8 cellular contexts compared by ENCODE assay signal in genomic region chr15:89101302-89102191, GRCh38. TPM values are rescaled to one million over a fixed set of nuclear protein-coding genes. Genes with fewer than 3 reads are reported as not detected.
A peak's percentile ranks its signal among the peaks of the same experiment; 100 is the strongest.
DNase-seq lines count a peak whose midpoint lies in the region; ATAC-seq, FAIRE-seq and TF ChIP-seq lines count a peak whose summit lies in the region.

No MANE protein-coding gene starts in this region.

- H2BK12ac ChIP-seq in mesenchymal stem cell (ENCODE audit: low read length in 2 of 2) = no peak overlapping the region

- H4K8ac ChIP-seq in mesenchymal stem cell (ENCODE audit: low read length) = peak overlapping the region; percentile 27

- DNase-seq in activated naive CD4-positive, alpha-beta T cell treated with anti-CD3 and anti-CD28 coated beads, Interleukin-2, amount 50 U/mL, for 72 hours (ENCODE audit: low spot score in 2 of 2) = no peak
- no peak for DNase-seq in activated naive CD4-positive, alpha-beta T cell (lab: John Stamatoyannopoulos, UW)
- DNase-seq in choroid plexus epithelial cell (ENCODE audit: low read depth) (peak; percentile 98), mesenchymal stem cell (peak; percentile 97), aorta (peak; percentile 88 to 91), NCI-H1694 (lab: John Stamatoyannopoulos, UW) (no peak), OCI-M1 (lab: John Stamatoyannopoulos, UW) (no peak), GM19239 (ENCODE audit: insufficient read length, low spot score) (no peak)

- H2BK120ac ChIP-seq in mesenchymal stem cell (ENCODE audit: low read depth, low read length) = no peak overlapping the region

- H3K27ac Mint-ChIP-seq in activated naive CD4-positive, alpha-beta T cell treated with anti-CD3 and anti-CD28 coated beads, Interleukin-2, amount 50 U/mL, for 72 hours = peak overlapping the region in 1 of 2 donors; percentile 56

- no peak overlapping the region for H3K4me3 ChIP-seq in choroid plexus epithelial cell (ENCODE audit: low read depth, low read length)
- H3K4me3 ChIP-seq in mesenchymal stem cell (ENCODE audit: insufficient read depth in 1 of 2, low read depth in 1 of 2, low read length in 2 of 2) = peak overlapping the region in 1 of 2 experiments; percentile 27
- no peak overlapping the region for H3K4me3 ChIP-seq in aorta (ENCODE audit: low read length in 2 of 2)

- H3K4me1 ChIP-seq in mesenchymal stem cell (ENCODE audit: control insufficient read depth, insufficient read depth, low read depth, low read length) (peaks cover 25% of the 10 kb centered on the region), aorta (ENCODE audit: control insufficient read depth in 1 of 2, insufficient read depth in 2 of 2, low read length in 2 of 2) (peaks cover 12 to 26% of the 10 kb centered on the region in 2 donors)

- FAIRE-seq in GM19239 (lab: Jason Lieb, UNC) = no peak

- 11% methylated on average over 6 of the region's 8 CpGs for WGBS in mesenchymal stem cell
- WGBS in aorta, 2 donors = 21 to 24% methylated on average over 8 of the region's 8 CpGs

- peak overlapping the region; percentile 57 for H3K9ac ChIP-seq in mesenchymal stem cell (ENCODE audit: low read length)

- no peak for TF ChIP-seq CTCF in choroid plexus epithelial cell (conservative IDR thresholded peaks at IDR 0.05; ENCODE audit: low read depth, low read length)

- intact Hi-C loops in aorta (cut with DNase I) = loop anchor here (5.0 kb wide), 2 partner anchors 36 to 79 kb away; no protein-coding TSS in a partner anchor

- H4K91ac ChIP-seq in mesenchymal stem cell (ENCODE audit: low read length) = no peak overlapping the region

- no peak overlapping the region for H2AFZ ChIP-seq in mesenchymal stem cell (ENCODE audit: low read depth, low read length)

- no peak overlapping the region for H3K4ac ChIP-seq in mesenchymal stem cell (ENCODE audit: low read depth in 1 of 2, low read length in 2 of 2)

- no peak overlapping the region for H3K4me2 ChIP-seq in mesenchymal stem cell (ENCODE audit: low read length, poor library complexity, severe bottlenecking)

- no peak overlapping the region for H3K23ac ChIP-seq in mesenchymal stem cell (ENCODE audit: low read length in 2 of 2)

- H3K79me1 ChIP-seq in mesenchymal stem cell (replicated peaks; ENCODE audit: low read length, poor library complexity, severe bottlenecking) = peaks cover 33% of the 10 kb centered on the region

- H3K27ac ChIP-seq in mesenchymal stem cell (ENCODE audit: low read length, poor library complexity, severe bottlenecking) (peak overlapping the region; percentile 83), aorta (ENCODE audit: low read depth in 1 of 2, low read length in 2 of 2) (peak overlapping the region; percentile 64 to 98)

- no peaks in the 10 kb centered on the region for H3K9me3 Mint-ChIP-seq in activated naive CD4-positive, alpha-beta T cell treated with anti-CD3 and anti-CD28 coated beads, Interleukin-2, amount 50 U/mL, for 72 hours

- H2BK5ac ChIP-seq in mesenchymal stem cell (ENCODE audit: low read depth, low read length, poor library complexity, severe bottlenecking) = no peak overlapping the region

- H2AK5ac ChIP-seq in mesenchymal stem cell (ENCODE audit: low read length, severe bottlenecking) = no peak overlapping the region

- H3K9me3 ChIP-seq in mesenchymal stem cell (ENCODE audit: control insufficient read depth, low read length) (no peaks in the 10 kb centered on the region), aorta (ENCODE audit: control insufficient read depth, low read length) (no peaks in the 10 kb centered on the region)

- no peak overlapping the region for H2BK15ac ChIP-seq in mesenchymal stem cell (ENCODE audit: low read depth, poor library complexity, severe bottlenecking)

- no peak overlapping the region for H3K14ac ChIP-seq in mesenchymal stem cell (ENCODE audit: low read length in 2 of 2)

- no peak overlapping the region for H3K18ac ChIP-seq in mesenchymal stem cell (ENCODE audit: low read depth in 1 of 2, low read length in 2 of 2)

- ATAC-seq in activated naive CD4-positive, alpha-beta T cell treated with anti-CD3 and anti-CD28 coated beads, Interleukin-2, amount 50 U/mL, for 72 hours = peak; percentile 37 to 49
- peak; percentile 92 for ATAC-seq in aorta (ENCODE audit: low FRiP score)

- H3K36me3 ChIP-seq in mesenchymal stem cell (ENCODE audit: control insufficient read depth in 1 of 2, insufficient read depth in 2 of 2, low read depth in 1 of 2, low read length in 2 of 2) = peaks cover 3 to 43% of the 10 kb centered on the region in 2 experiments
- H3K36me3 ChIP-seq in aorta (ENCODE audit: control insufficient read depth in 1 of 2, insufficient read depth in 2 of 2, low read length in 1 of 2) = no peaks in the 10 kb centered on the region

- peaks cover 0 to 9% of the 10 kb centered on the region in 2 donors for H3K36me3 Mint-ChIP-seq in activated naive CD4-positive, alpha-beta T cell treated with anti-CD3 and anti-CD28 coated beads, Interleukin-2, amount 50 U/mL, for 72 hours

- H3K27me3 ChIP-seq in mesenchymal stem cell (ENCODE audit: control insufficient read depth in 1 of 2, insufficient read depth in 1 of 2, low read length in 2 of 2) (no peaks in the 10 kb centered on the region), aorta (ENCODE audit: control insufficient read depth in 1 of 2, insufficient read depth in 2 of 2, low read length in 1 of 2) (no peaks in the 10 kb centered on the region)

RNA-seq across cellular contexts. Expression of gene ABHD2, which starts 13.3 kb away (rescaled TPM):
- 10 to 100 TPM; 44.9 to 52.3 TPM for total RNA-seq in activated naive CD4-positive, alpha-beta T cell treated with anti-CD3 and anti-CD28 coated beads, Interleukin-2, amount 50 U/mL, for 72 hours
- 12.5 TPM for polyA plus RNA-seq in mesenchymal stem cell (2013, experiment 1 of 2)
- 12.4 TPM for polyA plus RNA-seq in mesenchymal stem cell (2013, experiment 2 of 2)
- total RNA-seq in aorta = 100 to 1,000 TPM; 135 to 221 TPM
- polyA plus RNA-seq in aorta = 10 to 100 TPM in 1 of 2 donors, 1 to 10 TPM in 1; 9.1 to 29.9 TPM

Comparison
In these comparisons a context has a peak if more than half of its experiments do, and no peak if none do; other contexts are left out.
1. DNase-seq: peak in choroid plexus epithelial cell (single experiment), mesenchymal stem cell (single experiment) and aorta (2 of 2); none in activated naive CD4-positive, alpha-beta T cell treated with anti-CD3 and anti-CD28 coated beads, Interleukin-2, amount 50 U/mL, for 72 hours (0 of 2), activated naive CD4-positive, alpha-beta T cell (0 of 4), NCI-H1694 (single experiment), OCI-M1 (single experiment) and GM19239 (single experiment).